Comparison of ENCODE assay signal across 1 cellular context in genomic region chr7:36277247-36277542, GRCh38.
TF ChIP-seq lines count a peak whose summit lies in the region.

No MANE protein-coding gene starts in this region.

TF ChIP-seq in H1, 55 proteins besides CTCF, POLR2A, EP300 and RAD21:
- TF ChIP-seq TAF1 (IDR thresholded peaks at IDR 0.05; ENCODE audit: low read depth, low read length), result no peak
- no peak for TF ChIP-seq EGR1 (IDR thresholded peaks at IDR 0.05; ENCODE audit: borderline replicate concordance, low read depth, low read length)
- TF ChIP-seq SAP30 (IDR thresholded peaks at IDR 0.05; ENCODE audit: insufficient read depth, insufficient replicate concordance, low read length), result no peak
TF ChIP-seq in H1: peak in this region for 0.
